In genomic region chr3:39809995-39810595, GRCh38 we compare ENCODE assay signal across 8 cellular contexts.
A peak's percentile ranks its signal among the peaks of the same experiment; 100 is the strongest.
DNase-seq lines count a peak whose midpoint lies in the region; ATAC-seq and TF ChIP-seq lines count a peak whose summit lies in the region.

No MANE protein-coding gene starts in this region.

- no peaks in the 10 kb centered on the region for H3K9me3 Mint-ChIP-seq in activated naive CD4-positive, alpha-beta T cell treated with anti-CD3 and anti-CD28 coated beads, Interleukin-2, amount 50 U/mL, for 24 hours
- H3K9me3 Mint-ChIP-seq in stimulated activated memory B cell treated with anti-CD40 and anti-IgM and Interleukin-4, amounts not matched to agents 10 μg/mL and 1 μg/mL and 100 μg/mL, for 72 hours: no peaks in the 10 kb centered on the region

- H3K27ac Mint-ChIP-seq in activated naive CD4-positive, alpha-beta T cell treated with anti-CD3 and anti-CD28 coated beads, Interleukin-2, amount 50 U/mL, for 24 hours: no peak overlapping the region
- H3K27ac Mint-ChIP-seq in stimulated activated memory B cell treated with anti-CD40 and anti-IgM and Interleukin-4, amounts not matched to agents 10 μg/mL and 1 μg/mL and 100 μg/mL, for 72 hours: peak overlapping the region; percentile 30

- H3K4me3 ChIP-seq in AG09309 (ENCODE audit: control insufficient read depth, low read depth, low read length): peak overlapping the region; percentile 16

- DNase-seq in AG09309 (ENCODE audit: low read depth) (no peak), iPS-NIHi11 (ENCODE audit: low spot score) (peak; percentile 26), GF-D8 (lab: John Stamatoyannopoulos, UW) (no peak), Kasumi-1 (lab: John Stamatoyannopoulos, UW) (no peak)

- peak; percentile 7 for ATAC-seq in GM21723 (IDR thresholded peaks at IDR 0.05; ENCODE audit: unreplicated experiment)
- ATAC-seq in stimulated activated memory B cell treated with anti-CD40 and anti-IgM and Interleukin-4, amounts not matched to agents 10 μg/mL and 1 μg/mL and 100 μg/mL, for 72 hours: no peak
- ATAC-seq in HG03457 (IDR thresholded peaks at IDR 0.05; ENCODE audit: unreplicated experiment): no peak

- H3K27me3 Mint-ChIP-seq in activated naive CD4-positive, alpha-beta T cell treated with anti-CD3 and anti-CD28 coated beads, Interleukin-2, amount 50 U/mL, for 24 hours: peaks cover 54% of the 10 kb centered on the region
- peaks cover 77% of the 10 kb centered on the region for H3K27me3 Mint-ChIP-seq in stimulated activated memory B cell treated with anti-CD40 and anti-IgM and Interleukin-4, amounts not matched to agents 10 μg/mL and 1 μg/mL and 100 μg/mL, for 72 hours

- H3K4me1 Mint-ChIP-seq in activated naive CD4-positive, alpha-beta T cell treated with anti-CD3 and anti-CD28 coated beads, Interleukin-2, amount 50 U/mL, for 24 hours: peaks cover 18% of the 10 kb centered on the region
- H3K4me1 Mint-ChIP-seq in stimulated activated memory B cell treated with anti-CD40 and anti-IgM and Interleukin-4, amounts not matched to agents 10 μg/mL and 1 μg/mL and 100 μg/mL, for 72 hours: peaks cover 25% of the 10 kb centered on the region

- no peak for TF ChIP-seq CTCF in AG09309 (IDR thresholded peaks at IDR 0.05; ENCODE audit: control insufficient read depth, insufficient read depth, low read depth, low read length, missing control alignments)

- peak overlapping the region; percentile 61 for H3K4me3 Mint-ChIP-seq in activated naive CD4-positive, alpha-beta T cell treated with anti-CD3 and anti-CD28 coated beads, Interleukin-2, amount 50 U/mL, for 24 hours
- H3K4me3 Mint-ChIP-seq in stimulated activated memory B cell treated with anti-CD40 and anti-IgM and Interleukin-4, amounts not matched to agents 10 μg/mL and 1 μg/mL and 100 μg/mL, for 72 hours: peak overlapping the region; percentile 79

- no peaks in the 10 kb centered on the region for H3K36me3 Mint-ChIP-seq in activated naive CD4-positive, alpha-beta T cell treated with anti-CD3 and anti-CD28 coated beads, Interleukin-2, amount 50 U/mL, for 24 hours
- H3K36me3 Mint-ChIP-seq in stimulated activated memory B cell treated with anti-CD40 and anti-IgM and Interleukin-4, amounts not matched to agents 10 μg/mL and 1 μg/mL and 100 μg/mL, for 72 hours: no peaks in the 10 kb centered on the region
